ENCODE assay signal across 1 cellular context in the genomic region with DNA sequence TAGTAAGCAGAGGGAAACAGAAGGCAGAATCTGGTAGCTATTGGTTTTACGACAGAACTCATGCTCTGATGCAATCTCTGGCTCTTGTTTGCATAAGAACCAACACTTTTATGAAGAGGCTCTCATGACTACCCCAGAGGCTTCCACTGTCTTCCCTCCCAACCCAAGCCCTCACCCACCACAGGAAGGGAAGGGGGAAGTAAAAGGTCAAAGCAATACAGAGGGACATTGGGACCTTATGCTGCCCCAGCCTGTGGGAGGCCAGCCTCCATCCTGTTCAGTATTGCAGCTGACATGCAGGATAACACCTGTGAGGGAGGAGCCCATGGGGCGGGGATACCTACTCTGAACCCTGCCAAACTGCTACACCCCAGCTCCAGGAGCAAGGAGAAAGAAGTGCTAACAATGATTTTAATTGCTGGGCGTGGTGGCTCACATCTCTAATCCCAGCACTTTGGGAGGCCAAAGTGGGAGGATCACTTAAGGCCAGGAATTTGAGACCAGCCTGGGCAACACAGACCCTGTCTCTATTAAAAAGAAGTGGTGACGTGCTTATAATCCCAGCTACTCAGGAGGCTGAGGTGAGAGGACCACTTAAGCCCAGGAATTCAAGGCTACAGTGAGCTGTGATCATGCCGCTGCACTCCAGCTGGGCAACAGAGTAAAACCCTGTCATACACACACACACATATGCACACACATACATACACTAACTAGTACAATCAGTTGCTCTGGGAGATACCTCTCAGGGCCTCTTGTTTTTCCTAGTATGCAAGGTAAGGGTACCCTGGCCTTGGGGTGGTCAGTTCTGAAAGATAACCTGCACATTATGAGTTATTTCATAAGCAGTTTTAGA.
TF ChIP-seq lines count a peak whose summit lies in the region.

No MANE protein-coding gene starts in this region.

TF ChIP-seq in HepG2, 621 proteins besides CTCF, POLR2A, EP300 and RAD21 (continued from another document and continues in another):
- TF ChIP-seq, protein P1, sequence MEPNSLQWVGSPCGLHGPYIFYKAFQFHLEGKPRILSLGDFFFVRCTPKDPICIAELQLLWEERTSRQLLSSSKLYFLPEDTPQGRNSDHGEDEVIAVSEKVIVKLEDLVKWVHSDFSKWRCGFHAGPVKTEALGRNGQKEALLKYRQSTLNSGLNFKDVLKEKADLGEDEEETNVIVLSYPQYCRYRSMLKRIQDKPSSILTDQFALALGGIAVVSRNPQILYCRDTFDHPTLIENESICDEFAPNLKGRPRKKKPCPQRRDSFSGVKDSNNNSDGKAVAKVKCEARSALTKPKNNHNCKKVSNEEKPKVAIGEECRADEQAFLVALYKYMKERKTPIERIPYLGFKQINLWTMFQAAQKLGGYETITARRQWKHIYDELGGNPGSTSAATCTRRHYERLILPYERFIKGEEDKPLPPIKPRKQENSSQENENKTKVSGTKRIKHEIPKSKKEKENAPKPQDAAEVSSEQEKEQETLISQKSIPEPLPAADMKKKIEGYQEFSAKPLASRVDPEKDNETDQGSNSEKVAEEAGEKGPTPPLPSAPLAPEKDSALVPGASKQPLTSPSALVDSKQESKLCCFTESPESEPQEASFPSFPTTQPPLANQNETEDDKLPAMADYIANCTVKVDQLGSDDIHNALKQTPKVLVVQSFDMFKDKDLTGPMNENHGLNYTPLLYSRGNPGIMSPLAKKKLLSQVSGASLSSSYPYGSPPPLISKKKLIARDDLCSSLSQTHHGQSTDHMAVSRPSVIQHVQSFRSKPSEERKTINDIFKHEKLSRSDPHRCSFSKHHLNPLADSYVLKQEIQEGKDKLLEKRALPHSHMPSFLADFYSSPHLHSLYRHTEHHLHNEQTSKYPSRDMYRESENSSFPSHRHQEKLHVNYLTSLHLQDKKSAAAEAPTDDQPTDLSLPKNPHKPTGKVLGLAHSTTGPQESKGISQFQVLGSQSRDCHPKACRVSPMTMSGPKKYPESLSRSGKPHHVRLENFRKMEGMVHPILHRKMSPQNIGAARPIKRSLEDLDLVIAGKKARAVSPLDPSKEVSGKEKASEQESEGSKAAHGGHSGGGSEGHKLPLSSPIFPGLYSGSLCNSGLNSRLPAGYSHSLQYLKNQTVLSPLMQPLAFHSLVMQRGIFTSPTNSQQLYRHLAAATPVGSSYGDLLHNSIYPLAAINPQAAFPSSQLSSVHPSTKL (CRISPR knock-in tag; IDR thresholded peaks at IDR 0.05), result peak; percentile 75
- TF ChIP-seq ARNT2 (CRISPR knock-in tag; IDR thresholded peaks at IDR 0.05; ENCODE audit: low read depth) (peak; percentile 56; the same call in 1 of the 2 replicates), REXO4 (CRISPR knock-in tag; IDR thresholded peaks at IDR 0.05; ENCODE audit: borderline replicate concordance) (no peak), TARDBP (CRISPR knock-in tag; IDR thresholded peaks at IDR 0.05) (0 out of 2 replicates have a peak, but pooled peaks have one; percentile 41), ZNF547 (CRISPR knock-in tag; IDR thresholded peaks at IDR 0.05) (no peak), ZFX (CRISPR knock-in tag; IDR thresholded peaks at IDR 0.05; ENCODE audit: low read depth) (no peak), SP1 (IDR thresholded peaks at IDR 0.05) (no peak), SP1 (CRISPR knock-in tag; IDR thresholded peaks at IDR 0.05) (no peak), ZNF562 (CRISPR knock-in tag; IDR thresholded peaks at IDR 0.05; ENCODE audit: borderline replicate concordance) (no peak), YEATS4 (CRISPR knock-in tag; IDR thresholded peaks at IDR 0.05; ENCODE audit: borderline replicate concordance) (no peak), NKX3-1 (CRISPR knock-in tag; IDR thresholded peaks at IDR 0.05) (no peak), HDAC1 (CRISPR knock-in tag; IDR thresholded peaks at IDR 0.05) (no peak), SRF (IDR thresholded peaks at IDR 0.05; ENCODE audit: low read depth, low read length) (no peak), ZNF337 (CRISPR knock-in tag; IDR thresholded peaks at IDR 0.05; ENCODE audit: borderline replicate concordance, low read depth) (no peak), FOXP1 (IDR thresholded peaks at IDR 0.05) (no peak), FOXP1 (CRISPR knock-in tag; IDR thresholded peaks at IDR 0.05) (no peak), PCBP2 (optimal IDR thresholded peaks at IDR 0.05; ENCODE audit: low read depth, low read length, poor library complexity, severe bottlenecking) (no peak), ZNF143 (CRISPR knock-in tag; IDR thresholded peaks at IDR 0.05) (no peak), ZSCAN20 (CRISPR knock-in tag; IDR thresholded peaks at IDR 0.05; ENCODE audit: borderline replicate concordance) (no peak), ZSCAN29 (CRISPR knock-in tag; conservative IDR thresholded peaks at IDR 0.05) (no peak), ZFP1 (CRISPR knock-in tag; IDR thresholded peaks at IDR 0.05) (no peak)
- TF ChIP-seq, protein P2, sequence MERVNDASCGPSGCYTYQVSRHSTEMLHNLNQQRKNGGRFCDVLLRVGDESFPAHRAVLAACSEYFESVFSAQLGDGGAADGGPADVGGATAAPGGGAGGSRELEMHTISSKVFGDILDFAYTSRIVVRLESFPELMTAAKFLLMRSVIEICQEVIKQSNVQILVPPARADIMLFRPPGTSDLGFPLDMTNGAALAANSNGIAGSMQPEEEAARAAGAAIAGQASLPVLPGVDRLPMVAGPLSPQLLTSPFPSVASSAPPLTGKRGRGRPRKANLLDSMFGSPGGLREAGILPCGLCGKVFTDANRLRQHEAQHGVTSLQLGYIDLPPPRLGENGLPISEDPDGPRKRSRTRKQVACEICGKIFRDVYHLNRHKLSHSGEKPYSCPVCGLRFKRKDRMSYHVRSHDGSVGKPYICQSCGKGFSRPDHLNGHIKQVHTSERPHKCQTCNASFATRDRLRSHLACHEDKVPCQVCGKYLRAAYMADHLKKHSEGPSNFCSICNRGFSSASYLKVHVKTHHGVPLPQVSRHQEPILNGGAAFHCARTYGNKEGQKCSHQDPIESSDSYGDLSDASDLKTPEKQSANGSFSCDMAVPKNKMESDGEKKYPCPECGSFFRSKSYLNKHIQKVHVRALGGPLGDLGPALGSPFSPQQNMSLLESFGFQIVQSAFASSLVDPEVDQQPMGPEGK (CRISPR knock-in tag; IDR thresholded peaks at IDR 0.05), result peak; percentile 75
- TF ChIP-seq, protein P3, sequence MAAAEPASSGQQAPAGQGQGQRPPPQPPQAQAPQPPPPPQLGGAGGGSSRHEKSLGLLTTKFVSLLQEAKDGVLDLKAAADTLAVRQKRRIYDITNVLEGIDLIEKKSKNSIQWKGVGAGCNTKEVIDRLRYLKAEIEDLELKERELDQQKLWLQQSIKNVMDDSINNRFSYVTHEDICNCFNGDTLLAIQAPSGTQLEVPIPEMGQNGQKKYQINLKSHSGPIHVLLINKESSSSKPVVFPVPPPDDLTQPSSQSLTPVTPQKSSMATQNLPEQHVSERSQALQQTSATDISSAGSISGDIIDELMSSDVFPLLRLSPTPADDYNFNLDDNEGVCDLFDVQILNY (CRISPR knock-in tag; conservative IDR thresholded peaks at IDR 0.05), result no peak
- TF ChIP-seq, protein P4, sequence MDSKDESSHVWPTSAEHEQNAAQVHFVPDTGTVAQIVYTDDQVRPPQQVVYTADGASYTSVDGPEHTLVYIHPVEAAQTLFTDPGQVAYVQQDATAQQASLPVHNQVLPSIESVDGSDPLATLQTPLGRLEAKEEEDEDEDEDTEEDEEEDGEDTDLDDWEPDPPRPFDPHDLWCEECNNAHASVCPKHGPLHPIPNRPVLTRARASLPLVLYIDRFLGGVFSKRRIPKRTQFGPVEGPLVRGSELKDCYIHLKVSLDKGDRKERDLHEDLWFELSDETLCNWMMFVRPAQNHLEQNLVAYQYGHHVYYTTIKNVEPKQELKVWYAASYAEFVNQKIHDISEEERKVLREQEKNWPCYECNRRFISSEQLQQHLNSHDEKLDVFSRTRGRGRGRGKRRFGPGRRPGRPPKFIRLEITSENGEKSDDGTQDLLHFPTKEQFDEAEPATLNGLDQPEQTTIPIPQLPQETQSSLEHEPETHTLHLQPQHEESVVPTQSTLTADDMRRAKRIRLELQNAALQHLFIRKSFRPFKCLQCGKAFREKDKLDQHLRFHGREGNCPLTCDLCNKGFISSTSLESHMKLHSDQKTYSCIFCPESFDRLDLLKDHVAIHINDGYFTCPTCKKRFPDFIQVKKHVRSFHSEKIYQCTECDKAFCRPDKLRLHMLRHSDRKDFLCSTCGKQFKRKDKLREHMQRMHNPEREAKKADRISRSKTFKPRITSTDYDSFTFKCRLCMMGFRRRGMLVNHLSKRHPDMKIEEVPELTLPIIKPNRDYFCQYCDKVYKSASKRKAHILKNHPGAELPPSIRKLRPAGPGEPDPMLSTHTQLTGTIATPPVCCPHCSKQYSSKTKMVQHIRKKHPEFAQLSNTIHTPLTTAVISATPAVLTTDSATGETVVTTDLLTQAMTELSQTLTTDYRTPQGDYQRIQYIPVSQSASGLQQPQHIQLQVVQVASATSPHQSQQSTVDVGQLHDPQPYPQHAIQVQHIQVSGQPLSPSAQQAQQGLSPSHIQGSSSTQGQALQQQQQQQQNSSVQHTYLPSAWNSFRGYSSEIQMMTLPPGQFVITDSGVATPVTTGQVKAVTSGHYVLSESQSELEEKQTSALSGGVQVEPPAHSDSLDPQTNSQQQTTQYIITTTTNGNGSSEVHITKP (CRISPR knock-in tag; IDR thresholded peaks at IDR 0.05; ENCODE audit: low read depth), result 0 out of 2 replicates have a peak, but pooled peaks have one; percentile 44
- TF ChIP-seq, protein P5, sequence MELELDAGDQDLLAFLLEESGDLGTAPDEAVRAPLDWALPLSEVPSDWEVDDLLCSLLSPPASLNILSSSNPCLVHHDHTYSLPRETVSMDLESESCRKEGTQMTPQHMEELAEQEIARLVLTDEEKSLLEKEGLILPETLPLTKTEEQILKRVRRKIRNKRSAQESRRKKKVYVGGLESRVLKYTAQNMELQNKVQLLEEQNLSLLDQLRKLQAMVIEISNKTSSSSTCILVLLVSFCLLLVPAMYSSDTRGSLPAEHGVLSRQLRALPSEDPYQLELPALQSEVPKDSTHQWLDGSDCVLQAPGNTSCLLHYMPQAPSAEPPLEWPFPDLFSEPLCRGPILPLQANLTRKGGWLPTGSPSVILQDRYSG (CRISPR knock-in tag; IDR thresholded peaks at IDR 0.05), result no peak
- TF ChIP-seq, protein P6, sequence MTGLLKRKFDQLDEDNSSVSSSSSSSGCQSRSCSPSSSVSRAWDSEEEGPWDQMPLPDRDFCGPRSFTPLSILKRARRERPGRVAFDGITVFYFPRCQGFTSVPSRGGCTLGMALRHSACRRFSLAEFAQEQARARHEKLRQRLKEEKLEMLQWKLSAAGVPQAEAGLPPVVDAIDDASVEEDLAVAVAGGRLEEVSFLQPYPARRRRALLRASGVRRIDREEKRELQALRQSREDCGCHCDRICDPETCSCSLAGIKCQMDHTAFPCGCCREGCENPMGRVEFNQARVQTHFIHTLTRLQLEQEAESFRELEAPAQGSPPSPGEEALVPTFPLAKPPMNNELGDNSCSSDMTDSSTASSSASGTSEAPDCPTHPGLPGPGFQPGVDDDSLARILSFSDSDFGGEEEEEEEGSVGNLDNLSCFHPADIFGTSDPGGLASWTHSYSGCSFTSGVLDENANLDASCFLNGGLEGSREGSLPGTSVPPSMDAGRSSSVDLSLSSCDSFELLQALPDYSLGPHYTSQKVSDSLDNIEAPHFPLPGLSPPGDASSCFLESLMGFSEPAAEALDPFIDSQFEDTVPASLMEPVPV (CRISPR knock-in tag; IDR thresholded peaks at IDR 0.05), result no peak
- TF ChIP-seq, protein P7, sequence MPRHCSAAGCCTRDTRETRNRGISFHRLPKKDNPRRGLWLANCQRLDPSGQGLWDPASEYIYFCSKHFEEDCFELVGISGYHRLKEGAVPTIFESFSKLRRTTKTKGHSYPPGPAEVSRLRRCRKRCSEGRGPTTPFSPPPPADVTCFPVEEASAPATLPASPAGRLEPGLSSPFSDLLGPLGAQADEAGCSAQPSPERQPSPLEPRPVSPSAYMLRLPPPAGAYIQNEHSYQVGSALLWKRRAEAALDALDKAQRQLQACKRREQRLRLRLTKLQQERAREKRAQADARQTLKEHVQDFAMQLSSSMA (CRISPR knock-in tag; IDR thresholded peaks at IDR 0.05), result no peak
- TF ChIP-seq, protein P8, sequence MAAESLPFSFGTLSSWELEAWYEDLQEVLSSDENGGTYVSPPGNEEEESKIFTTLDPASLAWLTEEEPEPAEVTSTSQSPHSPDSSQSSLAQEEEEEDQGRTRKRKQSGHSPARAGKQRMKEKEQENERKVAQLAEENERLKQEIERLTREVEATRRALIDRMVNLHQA (CRISPR knock-in tag; IDR thresholded peaks at IDR 0.05), result no peak
- TF ChIP-seq, protein P9, sequence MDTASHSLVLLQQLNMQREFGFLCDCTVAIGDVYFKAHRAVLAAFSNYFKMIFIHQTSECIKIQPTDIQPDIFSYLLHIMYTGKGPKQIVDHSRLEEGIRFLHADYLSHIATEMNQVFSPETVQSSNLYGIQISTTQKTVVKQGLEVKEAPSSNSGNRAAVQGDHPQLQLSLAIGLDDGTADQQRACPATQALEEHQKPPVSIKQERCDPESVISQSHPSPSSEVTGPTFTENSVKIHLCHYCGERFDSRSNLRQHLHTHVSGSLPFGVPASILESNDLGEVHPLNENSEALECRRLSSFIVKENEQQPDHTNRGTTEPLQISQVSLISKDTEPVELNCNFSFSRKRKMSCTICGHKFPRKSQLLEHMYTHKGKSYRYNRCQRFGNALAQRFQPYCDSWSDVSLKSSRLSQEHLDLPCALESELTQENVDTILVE (CRISPR knock-in tag; IDR thresholded peaks at IDR 0.05), result no peak; the same call in 1 of the 2 replicates
- TF ChIP-seq, protein P10, sequence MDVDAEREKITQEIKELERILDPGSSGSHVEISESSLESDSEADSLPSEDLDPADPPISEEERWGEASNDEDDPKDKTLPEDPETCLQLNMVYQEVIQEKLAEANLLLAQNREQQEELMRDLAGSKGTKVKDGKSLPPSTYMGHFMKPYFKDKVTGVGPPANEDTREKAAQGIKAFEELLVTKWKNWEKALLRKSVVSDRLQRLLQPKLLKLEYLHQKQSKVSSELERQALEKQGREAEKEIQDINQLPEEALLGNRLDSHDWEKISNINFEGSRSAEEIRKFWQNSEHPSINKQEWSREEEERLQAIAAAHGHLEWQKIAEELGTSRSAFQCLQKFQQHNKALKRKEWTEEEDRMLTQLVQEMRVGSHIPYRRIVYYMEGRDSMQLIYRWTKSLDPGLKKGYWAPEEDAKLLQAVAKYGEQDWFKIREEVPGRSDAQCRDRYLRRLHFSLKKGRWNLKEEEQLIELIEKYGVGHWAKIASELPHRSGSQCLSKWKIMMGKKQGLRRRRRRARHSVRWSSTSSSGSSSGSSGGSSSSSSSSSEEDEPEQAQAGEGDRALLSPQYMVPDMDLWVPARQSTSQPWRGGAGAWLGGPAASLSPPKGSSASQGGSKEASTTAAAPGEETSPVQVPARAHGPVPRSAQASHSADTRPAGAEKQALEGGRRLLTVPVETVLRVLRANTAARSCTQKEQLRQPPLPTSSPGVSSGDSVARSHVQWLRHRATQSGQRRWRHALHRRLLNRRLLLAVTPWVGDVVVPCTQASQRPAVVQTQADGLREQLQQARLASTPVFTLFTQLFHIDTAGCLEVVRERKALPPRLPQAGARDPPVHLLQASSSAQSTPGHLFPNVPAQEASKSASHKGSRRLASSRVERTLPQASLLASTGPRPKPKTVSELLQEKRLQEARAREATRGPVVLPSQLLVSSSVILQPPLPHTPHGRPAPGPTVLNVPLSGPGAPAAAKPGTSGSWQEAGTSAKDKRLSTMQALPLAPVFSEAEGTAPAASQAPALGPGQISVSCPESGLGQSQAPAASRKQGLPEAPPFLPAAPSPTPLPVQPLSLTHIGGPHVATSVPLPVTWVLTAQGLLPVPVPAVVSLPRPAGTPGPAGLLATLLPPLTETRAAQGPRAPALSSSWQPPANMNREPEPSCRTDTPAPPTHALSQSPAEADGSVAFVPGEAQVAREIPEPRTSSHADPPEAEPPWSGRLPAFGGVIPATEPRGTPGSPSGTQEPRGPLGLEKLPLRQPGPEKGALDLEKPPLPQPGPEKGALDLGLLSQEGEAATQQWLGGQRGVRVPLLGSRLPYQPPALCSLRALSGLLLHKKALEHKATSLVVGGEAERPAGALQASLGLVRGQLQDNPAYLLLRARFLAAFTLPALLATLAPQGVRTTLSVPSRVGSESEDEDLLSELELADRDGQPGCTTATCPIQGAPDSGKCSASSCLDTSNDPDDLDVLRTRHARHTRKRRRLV (CRISPR knock-in tag; IDR thresholded peaks at IDR 0.05), result 0 out of 2 replicates have a peak, but pooled peaks have one; percentile 28
